1 cellular context compared by ENCODE assay signal in genomic region chr16:4106516-4106915, GRCh38.
TF ChIP-seq lines count a peak whose summit lies in the region.

No MANE protein-coding gene starts in this region.

TF ChIP-seq in IMR-90, 13 proteins besides CTCF, POLR2A, EP300 and RAD21:
- TF ChIP-seq RCOR1 (IDR thresholded peaks at IDR 0.05; ENCODE audit: insufficient replicate concordance, low read length): no peak
- no peak for TF ChIP-seq FOS (IDR thresholded peaks at IDR 0.05; ENCODE audit: low read depth, low read length)
- no peak for TF ChIP-seq MAZ (IDR thresholded peaks at IDR 0.05; ENCODE audit: borderline replicate concordance, low read depth, low read length)
- TF ChIP-seq MAFK (IDR thresholded peaks at IDR 0.05; ENCODE audit: low read depth, low read length): no peak
- no peak for TF ChIP-seq NFE2L2 (IDR thresholded peaks at IDR 0.05; ENCODE audit: low read depth, low read length)
- TF ChIP-seq, protein P1, sequence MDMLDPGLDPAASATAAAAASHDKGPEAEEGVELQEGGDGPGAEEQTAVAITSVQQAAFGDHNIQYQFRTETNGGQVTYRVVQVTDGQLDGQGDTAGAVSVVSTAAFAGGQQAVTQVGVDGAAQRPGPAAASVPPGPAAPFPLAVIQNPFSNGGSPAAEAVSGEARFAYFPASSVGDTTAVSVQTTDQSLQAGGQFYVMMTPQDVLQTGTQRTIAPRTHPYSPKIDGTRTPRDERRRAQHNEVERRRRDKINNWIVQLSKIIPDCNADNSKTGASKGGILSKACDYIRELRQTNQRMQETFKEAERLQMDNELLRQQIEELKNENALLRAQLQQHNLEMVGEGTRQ (IDR thresholded peaks at IDR 0.05; ENCODE audit: low read depth, low read length): no peak
- TF ChIP-seq CEBPB (IDR thresholded peaks at IDR 0.05; ENCODE audit: low read depth, low read length): no peak
- TF ChIP-seq, protein P2, sequence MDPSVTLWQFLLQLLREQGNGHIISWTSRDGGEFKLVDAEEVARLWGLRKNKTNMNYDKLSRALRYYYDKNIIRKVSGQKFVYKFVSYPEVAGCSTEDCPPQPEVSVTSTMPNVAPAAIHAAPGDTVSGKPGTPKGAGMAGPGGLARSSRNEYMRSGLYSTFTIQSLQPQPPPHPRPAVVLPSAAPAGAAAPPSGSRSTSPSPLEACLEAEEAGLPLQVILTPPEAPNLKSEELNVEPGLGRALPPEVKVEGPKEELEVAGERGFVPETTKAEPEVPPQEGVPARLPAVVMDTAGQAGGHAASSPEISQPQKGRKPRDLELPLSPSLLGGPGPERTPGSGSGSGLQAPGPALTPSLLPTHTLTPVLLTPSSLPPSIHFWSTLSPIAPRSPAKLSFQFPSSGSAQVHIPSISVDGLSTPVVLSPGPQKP (IDR thresholded peaks at IDR 0.05; ENCODE audit: borderline replicate concordance, low read depth, low read length): no peak
- no peak for TF ChIP-seq MXI1 (IDR thresholded peaks at IDR 0.05; ENCODE audit: borderline replicate concordance, low read depth, low read length)
- TF ChIP-seq BHLHE40 (IDR thresholded peaks at IDR 0.05; ENCODE audit: low read depth, low read length): no peak
- no peak for TF ChIP-seq RFX5 (IDR thresholded peaks at IDR 0.05; ENCODE audit: low read depth, low read length)
- no peak for TF ChIP-seq CHD1 (IDR thresholded peaks at IDR 0.05; ENCODE audit: low read depth, low read length)
- TF ChIP-seq SMC3 (IDR thresholded peaks at IDR 0.05; ENCODE audit: low read depth, low read length): no peak
